In the genomic region with DNA sequence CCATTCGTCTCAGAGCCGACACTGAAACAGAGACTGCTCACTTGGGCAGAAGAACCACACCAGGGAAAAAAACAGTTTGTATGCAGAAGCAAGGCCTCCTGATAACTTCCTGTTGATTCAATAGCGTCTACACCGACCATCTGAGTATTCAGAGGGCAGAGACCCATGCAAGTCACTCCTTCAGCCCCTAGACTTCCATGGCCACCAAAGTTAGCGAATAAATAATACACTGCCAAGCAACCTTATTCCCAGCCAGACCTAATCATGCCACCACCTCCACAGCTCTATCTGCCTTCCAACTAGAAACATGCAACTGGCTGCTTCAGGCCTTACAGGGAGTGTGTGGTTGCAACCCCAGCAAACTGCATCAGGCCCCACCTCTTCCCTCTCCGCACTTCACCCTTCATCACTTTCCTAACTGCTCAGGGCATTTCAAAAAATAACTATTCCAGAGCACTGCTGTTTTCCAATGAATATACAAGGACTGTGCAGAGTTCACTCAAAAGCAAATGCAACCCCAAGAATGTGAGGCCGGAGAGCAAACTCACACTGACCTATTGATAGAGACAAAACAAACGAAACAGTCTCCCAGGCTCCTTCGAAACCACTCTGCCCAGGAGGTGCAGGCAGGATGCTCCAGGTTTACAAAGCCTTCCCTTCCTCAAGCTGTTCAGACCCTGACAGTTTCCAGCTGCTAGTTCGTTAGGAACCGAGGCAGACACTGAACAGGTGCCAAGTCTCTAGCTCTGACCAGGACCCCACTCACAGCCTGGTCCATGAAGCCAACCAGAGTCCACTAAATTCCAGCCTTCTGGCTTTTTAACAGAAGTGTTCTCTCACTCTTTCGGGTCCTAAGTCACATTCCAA, we compare ENCODE assay signal across 8 cellular contexts. TPM values are rescaled to one million over a fixed set of nuclear protein-coding genes. Genes with fewer than 3 reads are reported as not detected.
DNase-seq lines count a peak whose midpoint lies in the region; ATAC-seq and TF ChIP-seq lines count a peak whose summit lies in the region.

No MANE protein-coding gene starts in this region.

- H3K4me3 ChIP-seq in ACC112 (ENCODE audit: low read depth, low read length), result peak overlapping the region; percentile 45

- no peaks in the 10 kb centered on the region for H3K27me3 Mint-ChIP-seq in activated T-helper 17 cell treated with anti-CD3 and anti-CD28 coated beads, Interleukin-2, amount 50 U/mL, for 72 hours
- peaks cover 5% of the 10 kb centered on the region for H3K27me3 Mint-ChIP-seq in type B pancreatic cell

- no peaks in the 10 kb centered on the region for H3K36me3 ChIP-seq in ACC112 (ENCODE audit: insufficient read depth, low read length)

- no peaks in the 10 kb centered on the region for H3K9me3 Mint-ChIP-seq in activated T-helper 17 cell treated with anti-CD3 and anti-CD28 coated beads, Interleukin-2, amount 50 U/mL, for 72 hours
- H3K9me3 Mint-ChIP-seq in type B pancreatic cell, result no peaks in the 10 kb centered on the region

- peaks cover 56% of the 10 kb centered on the region for H3K4me1 ChIP-seq in ACC112 (ENCODE audit: control insufficient read depth, insufficient read depth, low read length, unreplicated experiment)

- peak; percentile 44 for ATAC-seq in activated T-helper 17 cell treated with anti-CD3 and anti-CD28 coated beads, Interleukin-2, amount 50 U/mL, for 72 hours (replicated peaks)
- ATAC-seq in HG03439 (IDR thresholded peaks at IDR 0.05; ENCODE audit: unreplicated experiment) (no peak), HG02870 (IDR thresholded peaks at IDR 0.05; ENCODE audit: unreplicated experiment) (no peak)

- H3K36me3 Mint-ChIP-seq in activated T-helper 17 cell treated with anti-CD3 and anti-CD28 coated beads, Interleukin-2, amount 50 U/mL, for 72 hours (ENCODE audit: low read depth), result peaks cover 19% of the 10 kb centered on the region
- H3K36me3 Mint-ChIP-seq in type B pancreatic cell, result no peaks in the 10 kb centered on the region

- peak overlapping the region; percentile 95 for H3K27ac Mint-ChIP-seq in activated T-helper 17 cell treated with anti-CD3 and anti-CD28 coated beads, Interleukin-2, amount 50 U/mL, for 72 hours
- peak overlapping the region; percentile 63 for H3K27ac Mint-ChIP-seq in type B pancreatic cell

- H2AFZ ChIP-seq in ACC112 (ENCODE audit: low read length, unreplicated experiment), result no peak overlapping the region

- peak overlapping the region; percentile 30; the same call in 1 of the 2 replicates for H3K27ac ChIP-seq in ACC112 (ENCODE audit: low read depth, low read length)

- H3K4me3 Mint-ChIP-seq in activated T-helper 17 cell treated with anti-CD3 and anti-CD28 coated beads, Interleukin-2, amount 50 U/mL, for 72 hours, result peak overlapping the region; percentile 99
- H3K4me3 Mint-ChIP-seq in type B pancreatic cell, result peak overlapping the region; percentile 89

- TF ChIP-seq CTCF in type B pancreatic cell (conservative IDR thresholded peaks at IDR 0.05), result no peak

- DNase-seq in HCEC 1CT (peak; percentile 16), iPS-NIHi11 (ENCODE audit: low spot score) (peak; percentile 33), type B pancreatic cell (ENCODE audit: extremely low spot score, unreplicated experiment) (no peak), NCI-H1092 treated with DMSO at 0.1 percent for 48 hours (lab: John Stamatoyannopoulos, UW) (no peak)

- peaks cover 80% of the 10 kb centered on the region for H3K79me2 ChIP-seq in ACC112 (ENCODE audit: control insufficient read depth, insufficient read depth, low read length, unreplicated experiment)

- peaks cover 56% of the 10 kb centered on the region for H3K4me1 Mint-ChIP-seq in activated T-helper 17 cell treated with anti-CD3 and anti-CD28 coated beads, Interleukin-2, amount 50 U/mL, for 72 hours
- H3K4me1 Mint-ChIP-seq in type B pancreatic cell (ENCODE audit: unreplicated experiment), result peaks cover 60% of the 10 kb centered on the region

- H3K27me3 ChIP-seq in ACC112 (ENCODE audit: insufficient read depth, low read length), result no peaks in the 10 kb centered on the region

RNA-seq across cellular contexts. Expression of a gene that starts 3.6 kb away (rescaled TPM):
- 100 to 1,000 TPM; 157 to 181 TPM for total RNA-seq in activated T-helper 17 cell treated with anti-CD3 and anti-CD28 coated beads, Interleukin-2, amount 50 U/mL, for 72 hours
- 106 and 118 TPM in 2 replicates for total RNA-seq in type B pancreatic cell (ENCODE audit: low replicate concordance)

Comparison
In these comparisons a context has a peak if more than half of its experiments do, and no peak if none do; other contexts are left out.
1. DNase-seq: peak in HCEC 1CT (single experiment) and iPS-NIHi11 (single experiment); none in type B pancreatic cell (single experiment) and NCI-H1092 treated with DMSO at 0.1 percent for 48 hours (single experiment).